ENCODE assay signal across 13 cellular contexts in genomic region chr12:50642035-50642451, GRCh38.
DNase-seq lines count a peak whose midpoint lies in the region; ATAC-seq and TF ChIP-seq lines count a peak whose summit lies in the region.
"Had no signal": no experiment of that assay in that cellular context is flagged by ENCODE, and none has a peak within 500 bp of the region (broad histone marks: within the 10 kb centered on the region; RNA-seq: fewer than 3 reads in every experiment).

No MANE protein-coding gene starts in this region.

- H3K36me3 ChIP-seq in suprapubic skin: peaks cover 15% of the 10 kb centered on the region
- H3K36me3 ChIP-seq: tibial nerve had no signal

- H3K27me3 Mint-ChIP-seq in glutamatergic neuron (ENCODE audit: unreplicated experiment) (peaks cover 5% of the 10 kb centered on the region), immature natural killer cell (ENCODE audit: low read depth in 3 of 3) (peaks cover 0 to 1% (median 0%) of the 10 kb centered on the region in 3 donors)

- H3K36me3 Mint-ChIP-seq in glutamatergic neuron (ENCODE audit: unreplicated experiment) (no peaks in the 10 kb centered on the region), immature natural killer cell (peaks cover 7 to 11% (median 10%) of the 10 kb centered on the region in 3 donors)

- no peak for TF ChIP-seq EP300 in suprapubic skin (IDR thresholded peaks at IDR 0.05)

- peaks cover 32% of the 10 kb centered on the region for H3K4me1 ChIP-seq in suprapubic skin

- H3K4me1 Mint-ChIP-seq in glutamatergic neuron (ENCODE audit: low read depth, unreplicated experiment) (peaks cover 19% of the 10 kb centered on the region), immature natural killer cell (peaks cover 17 to 19% of the 10 kb centered on the region in 2 donors)

- no peak for ATAC-seq in HG03108 (IDR thresholded peaks at IDR 0.05; ENCODE audit: unreplicated experiment)

- peak overlapping the region; percentile 41 for H3K27ac Mint-ChIP-seq in glutamatergic neuron (ENCODE audit: unreplicated experiment)
- H3K27ac Mint-ChIP-seq in immature natural killer cell: no peak overlapping the region

- peak; percentile 60 for DNase-seq in NCI-H2171 treated with DMSO at 0.1 percent for 48 hours (lab: John Stamatoyannopoulos, UW)
- DNase-seq in NCI-H2171 (lab: John Stamatoyannopoulos, UW): no peak
- DNase-seq in astrocyte of the spinal cord (ENCODE audit: low read depth, low spot score): peak; percentile 84
- no peak for DNase-seq in glutamatergic neuron
- no peak for DNase-seq in suprapubic skin (ENCODE audit: low spot score in 2 of 2)
- no peak for DNase-seq in NCI-H524 (lab: John Stamatoyannopoulos, UW)
- no peak for DNase-seq in immature natural killer cell
- DNase-seq: NCI-H2081; SHP77; stimulated activated CD4-positive, alpha-beta T cell treated with anti-CD3 and anti-CD28 coated beads, Interleukin-4, amount 100 ng/mL, for 24 hours had no signal

- in situ Hi-C loops in astrocyte of the spinal cord (cut with HindIII; ENCODE audit: low sequenced_read_pairs): no loop called here

- no peaks in the 10 kb centered on the region for H3K9me3 ChIP-seq in suprapubic skin
- H3K9me3 ChIP-seq: tibial nerve had no signal

- H3K4me3 Mint-ChIP-seq in glutamatergic neuron (ENCODE audit: unreplicated experiment) (no peak overlapping the region), immature natural killer cell (no peak overlapping the region)

- H3K9me3 Mint-ChIP-seq in glutamatergic neuron (ENCODE audit: unreplicated experiment) (peaks cover 1% of the 10 kb centered on the region), immature natural killer cell (no peaks in the 10 kb centered on the region)

- H3K27ac ChIP-seq in suprapubic skin: peak overlapping the region; percentile 29
- H3K27ac ChIP-seq: HL-60 had no signal

- TF ChIP-seq CTCF in astrocyte of the spinal cord (IDR thresholded peaks at IDR 0.05; ENCODE audit: low read depth, low read length): no peak
- no peak for TF ChIP-seq CTCF in glutamatergic neuron (IDR thresholded peaks at IDR 0.05; ENCODE audit: partially characterized antibody, unreplicated experiment)
- TF ChIP-seq CTCF in suprapubic skin (IDR thresholded peaks at IDR 0.05): no peak

- no peaks in the 10 kb centered on the region for H3K27me3 ChIP-seq in suprapubic skin
- H3K27me3 ChIP-seq: tibial nerve had no signal

- 43% methylated on average over 1 of the region's 1 CpG for WGBS in suprapubic skin

- H3K4me3 ChIP-seq in astrocyte of the spinal cord (ENCODE audit: low read depth, low read length) (no peak overlapping the region), suprapubic skin (no peak overlapping the region)
- H3K4me3 ChIP-seq: tibial nerve had no signal

- no peak for TF ChIP-seq POLR2A in suprapubic skin (IDR thresholded peaks at IDR 0.05)

Comparison
In these comparisons a context has a peak if more than half of its experiments do, and no peak if none do; other contexts are left out.
1. DNase-seq: peak in NCI-H2171 treated with DMSO at 0.1 percent for 48 hours (single experiment) and astrocyte of the spinal cord (single experiment); none in NCI-H2171 (single experiment), glutamatergic neuron (single experiment), suprapubic skin (0 of 2), NCI-H524 (0 of 2) and immature natural killer cell (0 of 3).